1 cellular context compared by ENCODE assay signal in the genomic region with DNA sequence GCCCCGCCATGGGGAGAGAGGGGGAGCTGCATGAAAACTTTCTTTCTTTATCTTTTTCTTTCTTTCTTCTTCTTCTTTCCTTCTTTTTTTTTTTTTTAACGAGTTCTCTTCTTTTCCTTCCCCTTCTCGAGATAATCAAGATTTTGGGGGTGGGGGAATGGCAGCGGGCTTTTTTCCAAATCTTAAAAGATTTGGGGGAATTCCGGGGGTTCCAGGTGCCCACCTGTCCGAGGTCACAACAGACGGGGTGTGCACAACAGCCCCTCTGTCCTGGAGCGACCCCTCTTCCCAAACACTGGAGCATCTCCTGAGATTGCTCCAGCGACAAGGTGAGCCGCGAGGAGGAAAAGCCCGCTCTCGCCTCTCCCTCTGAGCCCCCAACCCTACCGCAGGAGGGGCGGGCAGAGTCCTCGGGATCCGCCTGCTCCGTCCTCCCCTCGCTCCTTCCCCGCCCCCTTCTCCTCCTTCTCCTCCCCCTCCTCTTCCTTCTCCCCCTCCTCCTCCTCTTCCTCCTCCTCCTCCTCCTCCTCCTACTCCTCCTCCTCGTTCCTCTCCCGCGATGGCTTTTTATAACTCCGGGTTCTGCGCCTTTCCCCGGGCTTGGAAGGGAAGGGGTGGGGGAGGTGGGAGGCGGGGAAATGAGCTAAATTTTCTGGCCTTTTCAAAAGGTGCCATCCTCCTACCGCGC.
TF ChIP-seq lines count a peak whose summit lies in the region.

No MANE protein-coding gene starts in this region.

TF ChIP-seq in HepG2, 621 proteins besides CTCF, POLR2A, EP300 and RAD21 (continues in another document):
- TF ChIP-seq ZNF484 (CRISPR knock-in tag; IDR thresholded peaks at IDR 0.05; ENCODE audit: borderline replicate concordance, low read depth) (no peak), ZNF746 (CRISPR knock-in tag; IDR thresholded peaks at IDR 0.05) (no peak), ZNF547 (CRISPR knock-in tag; IDR thresholded peaks at IDR 0.05) (no peak), ZNF34 (CRISPR knock-in tag; IDR thresholded peaks at IDR 0.05; ENCODE audit: borderline replicate concordance) (no peak), ZNF784 (CRISPR knock-in tag; IDR thresholded peaks at IDR 0.05; ENCODE audit: borderline replicate concordance) (no peak), XRCC5 (optimal IDR thresholded peaks at IDR 0.05; ENCODE audit: low read length) (no peak), NFIB (CRISPR knock-in tag; IDR thresholded peaks at IDR 0.05; ENCODE audit: borderline replicate concordance) (no peak), MEIS2 (CRISPR knock-in tag; IDR thresholded peaks at IDR 0.05) (no peak), ZBTB20 (CRISPR knock-in tag; IDR thresholded peaks at IDR 0.05; ENCODE audit: borderline replicate concordance, low read depth) (0 out of 2 replicates have a peak, but pooled peaks have one; percentile 12), EHMT2 (IDR thresholded peaks at IDR 0.05; ENCODE audit: borderline replicate concordance, low read depth, low read length) (peak; percentile 95), PITX1 (CRISPR knock-in tag; IDR thresholded peaks at IDR 0.05) (no peak), ZNF552 (CRISPR knock-in tag; IDR thresholded peaks at IDR 0.05; ENCODE audit: borderline replicate concordance) (no peak), U2AF2 (IDR thresholded peaks at IDR 0.05; ENCODE audit: low read depth, low read length) (0 out of 2 replicates have a peak, but pooled peaks have one; percentile 6), CCDC6 (CRISPR knock-in tag; IDR thresholded peaks at IDR 0.05) (no peak), ZNF224 (CRISPR knock-in tag; IDR thresholded peaks at IDR 0.05) (no peak), ZBTB7B (CRISPR knock-in tag; IDR thresholded peaks at IDR 0.05) (no peak), TCF7L2 (IDR thresholded peaks at IDR 0.05; ENCODE audit: low read depth, low read length) (no peak), HNRNPH1 (optimal IDR thresholded peaks at IDR 0.05; ENCODE audit: low read depth, low read length) (no peak), TIGD3 (CRISPR knock-in tag; IDR thresholded peaks at IDR 0.05; ENCODE audit: borderline replicate concordance) (no peak), RELA (CRISPR knock-in tag; IDR thresholded peaks at IDR 0.05) (no peak), ZNF569 (CRISPR knock-in tag; IDR thresholded peaks at IDR 0.05; ENCODE audit: borderline replicate concordance) (no peak), ZMAT3 (CRISPR knock-in tag; conservative IDR thresholded peaks at IDR 0.05) (0 out of 2 replicates have a peak, but pooled peaks have one; percentile 10), ZNF30 (CRISPR knock-in tag; IDR thresholded peaks at IDR 0.05) (no peak), ZNF18 (CRISPR knock-in tag; IDR thresholded peaks at IDR 0.05; ENCODE audit: insufficient replicate concordance) (peak; percentile 19), DMAP1 (CRISPR knock-in tag; IDR thresholded peaks at IDR 0.05) (no peak), ZNF253 (CRISPR knock-in tag; IDR thresholded peaks at IDR 0.05; ENCODE audit: borderline replicate concordance) (no peak), THRA (CRISPR knock-in tag; IDR thresholded peaks at IDR 0.05; ENCODE audit: borderline replicate concordance) (no peak), CHD2 (IDR thresholded peaks at IDR 0.05; ENCODE audit: low read depth, low read length) (no peak), ZNF775 (CRISPR knock-in tag; IDR thresholded peaks at IDR 0.05; ENCODE audit: borderline replicate concordance) (no peak), GATAD1 (CRISPR knock-in tag; IDR thresholded peaks at IDR 0.05) (no peak), ADNP (CRISPR knock-in tag; IDR thresholded peaks at IDR 0.05) (no peak), ZFYVE20 (CRISPR knock-in tag; IDR thresholded peaks at IDR 0.05; ENCODE audit: borderline replicate concordance, low read depth) (no peak), ZNF703 (CRISPR knock-in tag; IDR thresholded peaks at IDR 0.05; ENCODE audit: borderline replicate concordance) (no peak)
- TF ChIP-seq, protein P1, sequence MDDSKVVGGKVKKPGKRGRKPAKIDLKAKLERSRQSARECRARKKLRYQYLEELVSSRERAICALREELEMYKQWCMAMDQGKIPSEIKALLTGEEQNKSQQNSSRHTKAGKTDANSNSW (CRISPR knock-in tag; IDR thresholded peaks at IDR 0.05; ENCODE audit: borderline replicate concordance) = no peak
- TF ChIP-seq, protein P2, sequence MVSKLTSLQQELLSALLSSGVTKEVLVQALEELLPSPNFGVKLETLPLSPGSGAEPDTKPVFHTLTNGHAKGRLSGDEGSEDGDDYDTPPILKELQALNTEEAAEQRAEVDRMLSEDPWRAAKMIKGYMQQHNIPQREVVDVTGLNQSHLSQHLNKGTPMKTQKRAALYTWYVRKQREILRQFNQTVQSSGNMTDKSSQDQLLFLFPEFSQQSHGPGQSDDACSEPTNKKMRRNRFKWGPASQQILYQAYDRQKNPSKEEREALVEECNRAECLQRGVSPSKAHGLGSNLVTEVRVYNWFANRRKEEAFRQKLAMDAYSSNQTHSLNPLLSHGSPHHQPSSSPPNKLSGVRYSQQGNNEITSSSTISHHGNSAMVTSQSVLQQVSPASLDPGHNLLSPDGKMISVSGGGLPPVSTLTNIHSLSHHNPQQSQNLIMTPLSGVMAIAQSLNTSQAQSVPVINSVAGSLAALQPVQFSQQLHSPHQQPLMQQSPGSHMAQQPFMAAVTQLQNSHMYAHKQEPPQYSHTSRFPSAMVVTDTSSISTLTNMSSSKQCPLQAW (CRISPR knock-in tag; IDR thresholded peaks at IDR 0.05) = no peak
- TF ChIP-seq, protein P3, sequence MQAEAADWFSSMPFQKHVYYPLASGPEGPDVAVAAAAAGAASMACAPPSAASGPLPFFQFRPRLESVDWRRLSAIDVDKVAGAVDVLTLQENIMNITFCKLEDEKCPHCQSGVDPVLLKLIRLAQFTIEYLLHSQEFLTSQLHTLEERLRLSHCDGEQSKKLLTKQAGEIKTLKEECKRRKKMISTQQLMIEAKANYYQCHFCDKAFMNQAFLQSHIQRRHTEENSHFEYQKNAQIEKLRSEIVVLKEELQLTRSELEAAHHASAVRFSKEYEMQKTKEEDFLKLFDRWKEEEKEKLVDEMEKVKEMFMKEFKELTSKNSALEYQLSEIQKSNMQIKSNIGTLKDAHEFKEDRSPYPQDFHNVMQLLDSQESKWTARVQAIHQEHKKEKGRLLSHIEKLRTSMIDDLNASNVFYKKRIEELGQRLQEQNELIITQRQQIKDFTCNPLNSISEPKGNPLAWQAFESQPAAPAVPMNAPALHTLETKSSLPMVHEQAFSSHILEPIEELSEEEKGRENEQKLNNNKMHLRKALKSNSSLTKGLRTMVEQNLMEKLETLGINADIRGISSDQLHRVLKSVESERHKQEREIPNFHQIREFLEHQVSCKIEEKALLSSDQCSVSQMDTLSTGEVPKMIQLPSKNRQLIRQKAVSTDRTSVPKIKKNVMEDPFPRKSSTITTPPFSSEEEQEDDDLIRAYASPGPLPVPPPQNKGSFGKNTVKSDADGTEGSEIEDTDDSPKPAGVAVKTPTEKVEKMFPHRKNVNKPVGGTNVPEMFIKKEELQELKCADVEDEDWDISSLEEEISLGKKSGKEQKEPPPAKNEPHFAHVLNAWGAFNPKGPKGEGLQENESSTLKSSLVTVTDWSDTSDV (CRISPR knock-in tag; IDR thresholded peaks at IDR 0.05) = no peak
- TF ChIP-seq, protein P4, sequence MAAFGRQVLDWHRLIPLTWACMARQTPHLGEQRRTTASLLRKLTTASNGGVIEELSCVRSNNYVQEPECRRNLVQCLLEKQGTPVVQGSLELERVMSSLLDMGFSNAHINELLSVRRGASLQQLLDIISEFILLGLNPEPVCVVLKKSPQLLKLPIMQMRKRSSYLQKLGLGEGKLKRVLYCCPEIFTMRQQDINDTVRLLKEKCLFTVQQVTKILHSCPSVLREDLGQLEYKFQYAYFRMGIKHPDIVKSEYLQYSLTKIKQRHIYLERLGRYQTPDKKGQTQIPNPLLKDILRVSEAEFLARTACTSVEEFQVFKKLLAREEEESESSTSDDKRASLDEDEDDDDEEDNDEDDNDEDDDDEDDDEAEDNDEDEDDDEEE (CRISPR knock-in tag; IDR thresholded peaks at IDR 0.05) = no peak
- TF ChIP-seq, protein P5, sequence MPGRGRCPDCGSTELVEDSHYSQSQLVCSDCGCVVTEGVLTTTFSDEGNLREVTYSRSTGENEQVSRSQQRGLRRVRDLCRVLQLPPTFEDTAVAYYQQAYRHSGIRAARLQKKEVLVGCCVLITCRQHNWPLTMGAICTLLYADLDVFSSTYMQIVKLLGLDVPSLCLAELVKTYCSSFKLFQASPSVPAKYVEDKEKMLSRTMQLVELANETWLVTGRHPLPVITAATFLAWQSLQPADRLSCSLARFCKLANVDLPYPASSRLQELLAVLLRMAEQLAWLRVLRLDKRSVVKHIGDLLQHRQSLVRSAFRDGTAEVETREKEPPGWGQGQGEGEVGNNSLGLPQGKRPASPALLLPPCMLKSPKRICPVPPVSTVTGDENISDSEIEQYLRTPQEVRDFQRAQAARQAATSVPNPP (CRISPR knock-in tag; IDR thresholded peaks at IDR 0.05) = no peak
- TF ChIP-seq, protein P6, sequence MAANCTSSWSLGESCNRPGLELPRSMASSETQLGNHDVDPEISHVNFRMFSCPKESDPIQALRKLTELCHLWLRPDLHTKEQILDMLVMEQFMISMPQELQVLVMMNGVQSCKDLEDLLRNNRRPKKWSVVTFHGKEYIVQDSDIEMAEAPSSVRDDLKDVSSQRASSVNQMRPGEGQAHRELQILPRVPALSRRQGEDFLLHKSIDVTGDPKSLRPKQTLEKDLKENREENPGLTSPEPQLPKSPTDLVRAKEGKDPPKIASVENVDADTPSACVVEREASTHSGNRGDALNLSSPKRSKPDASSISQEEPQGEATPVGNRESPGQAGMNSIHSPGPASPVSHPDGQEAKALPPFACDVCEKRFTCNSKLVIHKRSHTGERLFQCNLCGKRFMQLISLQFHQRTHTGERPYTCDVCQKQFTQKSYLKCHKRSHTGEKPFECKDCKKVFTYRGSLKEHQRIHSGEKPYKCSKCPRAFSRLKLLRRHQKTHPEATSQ (CRISPR knock-in tag; IDR thresholded peaks at IDR 0.05; ENCODE audit: borderline replicate concordance) = no peak
